1 cellular context compared by ENCODE assay signal in genomic region chr17:41777579-41778188, GRCh38.
TF ChIP-seq lines count a peak whose summit lies in the region.

No MANE protein-coding gene starts in this region.

TF ChIP-seq in endothelial cell of umbilical vein, 7 proteins besides CTCF, POLR2A, EP300 and RAD21:
- TF ChIP-seq GATA2 (IDR thresholded peaks at IDR 0.05; ENCODE audit: insufficient read depth, insufficient read length, low read depth, low read length) (no peak), FOS (IDR thresholded peaks at IDR 0.05; ENCODE audit: borderline replicate concordance, insufficient read depth, low read length) (peak; percentile 65), MYC (IDR thresholded peaks at IDR 0.05; ENCODE audit: low read depth, low read length) (no peak), JUN (IDR thresholded peaks at IDR 0.05; ENCODE audit: borderline replicate concordance, insufficient read depth, insufficient read length, low read depth) (peak; percentile 53), MAX (IDR thresholded peaks at IDR 0.05; ENCODE audit: insufficient read depth, insufficient read length) (no peak), EZH2 (IDR thresholded peaks at IDR 0.05; ENCODE audit: borderline replicate concordance, low read depth, low read length, severe bottlenecking) (no peak), POLR2AphosphoS5 (IDR thresholded peaks at IDR 0.05; ENCODE audit: insufficient read depth, low read depth, low read length) (peak; percentile 92)
